ENCODE assay signal across 13 cellular contexts in genomic region chr5:140794594-140795258, GRCh38. TPM values are rescaled to one million over a fixed set of nuclear protein-coding genes. Genes with fewer than 3 reads are reported as not detected.
DNase-seq lines count a peak whose midpoint lies in the region; ATAC-seq and TF ChIP-seq lines count a peak whose summit lies in the region.
"Had no signal": no experiment of that assay in that cellular context is flagged by ENCODE, and none has a peak within 500 bp of the region (broad histone marks: within the 10 kb centered on the region; RNA-seq: fewer than 3 reads in every experiment).

Gene PCDHA2, plus strand, starts transcription at chr5:140794852.

- TF ChIP-seq CTCF in fibroblast of villous mesenchyme (IDR thresholded peaks at IDR 0.05; ENCODE audit: insufficient read depth, low read depth, low read length): no peak

- no peak for TF ChIP-seq POLR2A in GM18505 (IDR thresholded peaks at IDR 0.05; ENCODE audit: borderline replicate concordance, extremely low read depth, insufficient read depth, insufficient read length)

- no peak within 1 kb of the TSS for H2BK12ac ChIP-seq in trophoblast cell (ENCODE audit: low read length)

- H3K36me3 Mint-ChIP-seq in activated CD4-positive, alpha-beta memory T cell treated with anti-CD3 and anti-CD28 coated beads for 36 hours: peaks cover 9% of the 10 kb centered on the region

- CTCF ChIA-PET in activated CD4-positive, alpha-beta memory T cell treated with anti-CD3 and anti-CD28 coated beads for 36 hours (lab: Charles Lee): no interaction called here

- DNase-seq in GM23248: peak; percentile 19
- DNase-seq in NCI-H446 (lab: John Stamatoyannopoulos, UW): peak; percentile 30 to 78
- no peak for DNase-seq in fibroblast of villous mesenchyme (ENCODE audit: low read depth)
- DNase-seq in trophoblast cell: no peak
- no peak for DNase-seq in nucleus accumbens (lab: John Stamatoyannopoulos, UW)
- DNase-seq in NOMO-1 (lab: John Stamatoyannopoulos, UW; ENCODE audit: unreplicated experiment in 2 of 2): no peak
- DNase-seq in activated CD4-positive, alpha-beta memory T cell treated with anti-CD3 and anti-CD28 coated beads for 36 hours: no peak
- DNase-seq: activated CD4-positive, alpha-beta T cell treated with anti-CD3 and anti-CD28 coated beads for 1 hour; activated naive CD4-positive, alpha-beta T cell treated with anti-CD3 and anti-CD28 coated beads, Interleukin-2, amount 50 U/mL, for 16 hours; MV-4-11 had no signal

- H3K4ac ChIP-seq in trophoblast cell (ENCODE audit: low read depth, low read length): no peak within 1 kb of the TSS

- H4K20me1 ChIP-seq in GM23248 (ENCODE audit: insufficient read depth): no peaks in the 10 kb centered on the region

- H3K27ac Mint-ChIP-seq in activated CD4-positive, alpha-beta memory T cell treated with anti-CD3 and anti-CD28 coated beads for 36 hours: no peak within 1 kb of the TSS

- H3K18ac ChIP-seq in trophoblast cell (ENCODE audit: low read length): no peak within 1 kb of the TSS

- H3K36me3 ChIP-seq in GM23248 (ENCODE audit: low read depth) (no peaks in the 10 kb centered on the region), trophoblast cell (ENCODE audit: control insufficient read depth in 1 of 2, insufficient read depth in 2 of 2, low read length in 2 of 2) (peaks cover 2 to 4% of the 10 kb centered on the region in 2 experiments)

- H3K27ac ChIP-seq in GM23248: no peak within 1 kb of the TSS
- no peak within 1 kb of the TSS for H3K27ac ChIP-seq in trophoblast cell (ENCODE audit: low read depth, low read length)
- H3K27ac ChIP-seq: RWPE1 had no signal

- intact Hi-C loops in activated CD4-positive, alpha-beta memory T cell treated with anti-CD3 and anti-CD28 coated beads for 36 hours (cut with micrococcal nuclease): loop anchor here (10.0 kb wide), 1 partner anchor 70 kb away; the partner anchor contains the start of gene PCDHA11

- H4K12ac ChIP-seq in trophoblast cell (ENCODE audit: low read depth, low read length): no peak within 1 kb of the TSS

- H3K79me2 ChIP-seq in GM23248 (ENCODE audit: insufficient read depth): no peaks in the 10 kb centered on the region
- H3K79me2 ChIP-seq in trophoblast cell (ENCODE audit: control insufficient read depth, insufficient read depth, low read length, poor library complexity): no peaks in the 10 kb centered on the region

- no peak for ATAC-seq in GM18505 (IDR thresholded peaks at IDR 0.05; ENCODE audit: unreplicated experiment)

- 19 to 25% methylated on average over 27 of the region's 27 CpGs for WGBS in GM23248 (ENCODE audit: low coverage in 1 of 2, low lambda C conversion rate in 2 of 2, missing lambda C conversion rate in 2 of 2), 2 experiments
- no CpG with 5 or more reads among the region's 27 CpGs for WGBS in trophoblast cell (ENCODE audit: extremely low coverage, insufficient coverage, insufficient read length)

- H2AFZ ChIP-seq in GM23248 (0 out of 2 replicates have a peak within 1 kb of the TSS, but pooled peaks have one; percentile 51), trophoblast cell (ENCODE audit: insufficient read depth, low read length, poor library complexity) (peak within 1 kb of the TSS; percentile 54)

- H3K4me3 Mint-ChIP-seq in activated CD4-positive, alpha-beta memory T cell treated with anti-CD3 and anti-CD28 coated beads for 36 hours: no peak within 1 kb of the TSS

- H3K27me3 ChIP-seq in GM23248 (replicated peaks; ENCODE audit: insufficient read depth) (no peaks in the 10 kb centered on the region), trophoblast cell (ENCODE audit: insufficient read depth, low read length) (no peaks in the 10 kb centered on the region)

- H3K9ac ChIP-seq in GM23248 (no peak within 1 kb of the TSS), trophoblast cell (ENCODE audit: low read length) (no peak within 1 kb of the TSS)

- H3K27me3 Mint-ChIP-seq in activated CD4-positive, alpha-beta memory T cell treated with anti-CD3 and anti-CD28 coated beads for 36 hours: peaks cover 29% of the 10 kb centered on the region

- H3K14ac ChIP-seq in trophoblast cell (ENCODE audit: low read length): no peak within 1 kb of the TSS

- in situ Hi-C loops in GM23248 (cut with MboI): no loop called here

- H3K9me3 ChIP-seq in GM23248 (ENCODE audit: low read depth): no peaks in the 10 kb centered on the region
- peaks cover 14% of the 10 kb centered on the region for H3K9me3 ChIP-seq in trophoblast cell (ENCODE audit: insufficient read depth, low read depth, low read length)

- no peak within 1 kb of the TSS for H4K91ac ChIP-seq in trophoblast cell (ENCODE audit: low read depth, low read length)

- no peak within 1 kb of the TSS for H3K4me3 ChIP-seq in GM23248
- peak within 1 kb of the TSS; percentile 25 for H3K4me3 ChIP-seq in fibroblast of villous mesenchyme (ENCODE audit: low read depth, low read length)
- H3K4me3 ChIP-seq in trophoblast cell (ENCODE audit: low read depth, low read length): peak within 1 kb of the TSS; percentile 61
- H3K4me3 ChIP-seq: lung had no signal

- H3K23ac ChIP-seq in trophoblast cell (ENCODE audit: low read length): no peak within 1 kb of the TSS

- no peak within 1 kb of the TSS for H4K8ac ChIP-seq in trophoblast cell (ENCODE audit: low read depth, low read length)

- H3K9me3 Mint-ChIP-seq in activated CD4-positive, alpha-beta memory T cell treated with anti-CD3 and anti-CD28 coated beads for 36 hours: peaks cover 32% of the 10 kb centered on the region

- H3K4me2 ChIP-seq in GM23248 (ENCODE audit: unreplicated experiment): no peak within 1 kb of the TSS
- peak within 1 kb of the TSS; percentile 47 for H3K4me2 ChIP-seq in trophoblast cell (ENCODE audit: low read length)

- H3K4me1 Mint-ChIP-seq in activated CD4-positive, alpha-beta memory T cell treated with anti-CD3 and anti-CD28 coated beads for 36 hours (ENCODE audit: low read depth): no peaks in the 10 kb centered on the region

- no peak within 1 kb of the TSS for H2BK120ac ChIP-seq in trophoblast cell (ENCODE audit: insufficient read depth, low read length, poor library complexity)

- POLR2A ChIA-PET in activated CD4-positive, alpha-beta memory T cell treated with anti-CD3 and anti-CD28 coated beads for 36 hours (lab: Charles Lee): no interaction called here

- no peak within 1 kb of the TSS for H2BK5ac ChIP-seq in trophoblast cell (ENCODE audit: low read depth, low read length, poor library complexity)

- H2AK5ac ChIP-seq in trophoblast cell (ENCODE audit: low read length): no peak within 1 kb of the TSS

- no peaks in the 10 kb centered on the region for H3K4me1 ChIP-seq in GM23248 (ENCODE audit: insufficient read depth)
- H3K4me1 ChIP-seq in trophoblast cell (ENCODE audit: control insufficient read depth in 1 of 2, insufficient read depth in 2 of 2, low read length in 2 of 2): no peaks in the 10 kb centered on the region

- H3F3A ChIP-seq in GM23248 (ENCODE audit: insufficient read depth): no peaks in the 10 kb centered on the region

- no peaks in the 10 kb centered on the region for H3K9me2 ChIP-seq in GM23248 (ENCODE audit: insufficient read depth)

- no peaks in the 10 kb centered on the region for H3K79me1 ChIP-seq in trophoblast cell (ENCODE audit: low read length)

RNA-seq across cellular contexts. Expression of gene PCDHA2, which starts in this region (rescaled TPM):
- total RNA-seq in GM23248 (2014; rRNA removed; shearing (Covaris generic)): not detected in 2 replicates
- 0.06 TPM in 1 of 2 replicates, not detected in the other for polyA plus RNA-seq in GM23248 (2016; fragmentation: Nextera tagmentation; extraction: Ambion mirVana)
- total RNA-seq in fibroblast of villous mesenchyme: under 0.01 TPM in 2 replicates
- 0.81 and 0.82 TPM in 2 replicates for polyA plus RNA-seq in trophoblast cell (2013)
- total RNA-seq in activated CD4-positive, alpha-beta memory T cell treated with anti-CD3 and anti-CD28 coated beads for 36 hours: not detected

Comparison
In these comparisons a context has a peak if more than half of its experiments do, and no peak if none do; other contexts are left out.
1. Peak in DNase-seq in GM23248; RNA of the gene not detected or under 1 TPM.
2. DNase-seq: peak in NCI-H446 (2 of 2); none in fibroblast of villous mesenchyme (single experiment), trophoblast cell (0 of 2), nucleus accumbens (0 of 56), NOMO-1 (0 of 2) and activated CD4-positive, alpha-beta memory T cell treated with anti-CD3 and anti-CD28 coated beads for 36 hours (single experiment).